In genomic region chr20:49583669-49584417, GRCh38 we compare ENCODE assay signal across 9 cellular contexts. TPM values are rescaled to one million over a fixed set of nuclear protein-coding genes. Genes with fewer than 3 reads are reported as not detected.
DNase-seq lines count a peak whose midpoint lies in the region; ATAC-seq and TF ChIP-seq lines count a peak whose summit lies in the region.
"Had no signal": no experiment of that assay in that cellular context is flagged by ENCODE, and none has a peak within 500 bp of the region (broad histone marks: within the 10 kb centered on the region; RNA-seq: fewer than 3 reads in every experiment).

No MANE protein-coding gene starts in this region.

- no peak overlapping the region for H3K4me3 ChIP-seq in MG63
- no peak overlapping the region for H3K4me3 ChIP-seq in thoracic aorta

- H3K27ac Mint-ChIP-seq in activated T-helper 1 cell treated with anti-CD3 and anti-CD28 coated beads, Interleukin-12 subunit alpha, Interleukin-12 subunit beta, Interleukin-2, Interleukin-4 antibody, amounts not matched to agents 30 ng/mL and 10 ng/mL and 1 ng/mL, durations not matched to agents 14 hours and 24 hours and 36 hours, result peak overlapping the region; percentile 21

- DNase-seq in AG08396 (ENCODE audit: low spot score) (peak; percentile 78), MG63 (peak; percentile 87), inferior parietal cortex (ENCODE audit: extremely low spot score) (peak; percentile 8), thoracic aorta (ENCODE audit: low spot score) (no peak), DMS79 (lab: John Stamatoyannopoulos, UW) (no peak), HEK293T (ENCODE audit: extremely low spot score) (no peak)
- DNase-seq in activated T-helper 1 cell treated with anti-CD3 and anti-CD28 coated beads, Interleukin-12 subunit alpha, Interleukin-12 subunit beta, Interleukin-2, Interleukin-4 antibody, amounts not matched to agents 30 ng/mL and 10 ng/mL and 1 ng/mL, durations not matched to agents 14 hours and 24 hours and 36 hours (ENCODE audit: low spot score), result no peak
- DNase-seq in central memory CD4-positive, alpha-beta T cell, result no peak

- peaks cover 7% of the 10 kb centered on the region for H3K9me3 ChIP-seq in MG63
- H3K9me3 ChIP-seq in thoracic aorta, result peaks cover 3% of the 10 kb centered on the region

- peak; percentile 55 for ATAC-seq in thoracic aorta (ENCODE audit: insufficient number of reproducible peaks, low FRiP score, low read depth)

- peaks cover 4% of the 10 kb centered on the region for H3K27me3 Mint-ChIP-seq in activated T-helper 1 cell treated with anti-CD3 and anti-CD28 coated beads, Interleukin-12 subunit alpha, Interleukin-12 subunit beta, Interleukin-2, Interleukin-4 antibody, amounts not matched to agents 30 ng/mL and 10 ng/mL and 1 ng/mL, durations not matched to agents 14 hours and 24 hours and 36 hours (ENCODE audit: insufficient read depth)

- H3K27me3 ChIP-seq in MG63 (no peaks in the 10 kb centered on the region), thoracic aorta (replicated peaks; ENCODE audit: insufficient read depth) (no peaks in the 10 kb centered on the region)

- POLR2A ChIA-PET in HEK293T (lab: Yijun Ruan, JAX), result no interaction called here

- H3K36me3 Mint-ChIP-seq in activated T-helper 1 cell treated with anti-CD3 and anti-CD28 coated beads, Interleukin-12 subunit alpha, Interleukin-12 subunit beta, Interleukin-2, Interleukin-4 antibody, amounts not matched to agents 30 ng/mL and 10 ng/mL and 1 ng/mL, durations not matched to agents 14 hours and 24 hours and 36 hours (ENCODE audit: low read depth), result peaks cover 21% of the 10 kb centered on the region

- no peak overlapping the region for H3K4me3 Mint-ChIP-seq in activated T-helper 1 cell treated with anti-CD3 and anti-CD28 coated beads, Interleukin-12 subunit alpha, Interleukin-12 subunit beta, Interleukin-2, Interleukin-4 antibody, amounts not matched to agents 30 ng/mL and 10 ng/mL and 1 ng/mL, durations not matched to agents 14 hours and 24 hours and 36 hours

- peaks cover 58% of the 10 kb centered on the region for H3K4me1 Mint-ChIP-seq in activated T-helper 1 cell treated with anti-CD3 and anti-CD28 coated beads, Interleukin-12 subunit alpha, Interleukin-12 subunit beta, Interleukin-2, Interleukin-4 antibody, amounts not matched to agents 30 ng/mL and 10 ng/mL and 1 ng/mL, durations not matched to agents 14 hours and 24 hours and 36 hours (ENCODE audit: low read depth)

- H3K36me3 ChIP-seq in MG63 (no peaks in the 10 kb centered on the region), thoracic aorta (no peaks in the 10 kb centered on the region)

- peak overlapping the region; percentile 91 to 94 for H3K27ac ChIP-seq in thoracic aorta
- H3K27ac ChIP-seq: parathyroid adenoma had no signal

- CTCF ChIA-PET in HEK293T (lab: Yijun Ruan, JAX), result interaction anchor here (1.0 to 1.4 kb wide), 2 partner anchors 25 to 324 kb away, joined by 3 read pairs; no protein-coding TSS in a partner anchor

- intact Hi-C loops in activated T-helper 1 cell treated with anti-CD3 and anti-CD28 coated beads, Interleukin-12 subunit alpha, Interleukin-12 subunit beta, Interleukin-2, Interleukin-4 antibody, amounts not matched to agents 30 ng/mL and 10 ng/mL and 1 ng/mL, durations not matched to agents 14 hours and 24 hours and 36 hours (cut with micrococcal nuclease), result no loop called here

- H3K9me3 Mint-ChIP-seq in activated T-helper 1 cell treated with anti-CD3 and anti-CD28 coated beads, Interleukin-12 subunit alpha, Interleukin-12 subunit beta, Interleukin-2, Interleukin-4 antibody, amounts not matched to agents 30 ng/mL and 10 ng/mL and 1 ng/mL, durations not matched to agents 14 hours and 24 hours and 36 hours, result peaks cover 11% of the 10 kb centered on the region

- peaks cover 58 to 95% of the 10 kb centered on the region in 2 donors for H3K4me1 ChIP-seq in thoracic aorta (ENCODE audit: control insufficient read depth in 1 of 2, low read depth in 2 of 2)
- H3K4me1 ChIP-seq: parathyroid adenoma had no signal

- no peak for TF ChIP-seq CTCF in thoracic aorta (IDR thresholded peaks at IDR 0.05)

TF ChIP-seq in HEK293T, 16 proteins besides CTCF, POLR2A, EP300 and RAD21:
- TF ChIP-seq NFRKB (IDR thresholded peaks at IDR 0.05) (no peak), HDGF (IDR thresholded peaks at IDR 0.05; ENCODE audit: borderline replicate concordance) (no peak), SUZ12 (IDR thresholded peaks at IDR 0.05) (no peak), L3MBTL2 (conservative IDR thresholded peaks at IDR 0.05) (no peak), TARDBP (IDR thresholded peaks at IDR 0.05) (no peak), ARNT (IDR thresholded peaks at IDR 0.05) (no peak), LEF1 (IDR thresholded peaks at IDR 0.05; ENCODE audit: borderline replicate concordance) (no peak), SP1 (IDR thresholded peaks at IDR 0.05) (no peak), ELF4 (IDR thresholded peaks at IDR 0.05) (no peak), CTBP1 (IDR thresholded peaks at IDR 0.05; ENCODE audit: borderline replicate concordance) (no peak), FOXK2 (IDR thresholded peaks at IDR 0.05) (no peak), FOXM1 (IDR thresholded peaks at IDR 0.05; ENCODE audit: borderline replicate concordance) (no peak), BHLHE40 (IDR thresholded peaks at IDR 0.05; ENCODE audit: borderline replicate concordance) (no peak), FOXA1 (IDR thresholded peaks at IDR 0.05) (no peak)
- TF ChIP-seq, protein P1, sequence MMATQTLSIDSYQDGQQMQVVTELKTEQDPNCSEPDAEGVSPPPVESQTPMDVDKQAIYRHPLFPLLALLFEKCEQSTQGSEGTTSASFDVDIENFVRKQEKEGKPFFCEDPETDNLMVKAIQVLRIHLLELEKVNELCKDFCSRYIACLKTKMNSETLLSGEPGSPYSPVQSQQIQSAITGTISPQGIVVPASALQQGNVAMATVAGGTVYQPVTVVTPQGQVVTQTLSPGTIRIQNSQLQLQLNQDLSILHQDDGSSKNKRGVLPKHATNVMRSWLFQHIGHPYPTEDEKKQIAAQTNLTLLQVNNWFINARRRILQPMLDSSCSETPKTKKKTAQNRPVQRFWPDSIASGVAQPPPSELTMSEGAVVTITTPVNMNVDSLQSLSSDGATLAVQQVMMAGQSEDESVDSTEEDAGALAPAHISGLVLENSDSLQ (IDR thresholded peaks at IDR 0.05), result no peak

RNA-seq across cellular contexts. Expression of gene PTGIS, which starts 15.9 kb away (rescaled TPM):
- total RNA-seq in MG63 (2014; rRNA removed; shearing (Covaris generic); ENCODE audit: low replicate concordance), result 4.1 and 6.2 TPM in 2 replicates
- total RNA-seq in activated T-helper 1 cell treated with anti-CD3 and anti-CD28 coated beads, Interleukin-12 subunit alpha, Interleukin-12 subunit beta, Interleukin-2, Interleukin-4 antibody, amounts not matched to agents 30 ng/mL and 10 ng/mL and 1 ng/mL, durations not matched to agents 14 hours and 24 hours and 36 hours, result 40.6 and 43.6 TPM in 2 replicates
- total RNA-seq in thoracic aorta, result 100 to 1,000 TPM; 397 to 465 TPM

Comparison
In these comparisons a context has a peak if more than half of its experiments do, and no peak if none do; other contexts are left out.
1. DNase-seq: peak in AG08396 (single experiment), MG63 (single experiment) and inferior parietal cortex (single experiment); none in activated T-helper 1 cell treated with anti-CD3 and anti-CD28 coated beads, Interleukin-12 subunit alpha, Interleukin-12 subunit beta, Interleukin-2, Interleukin-4 antibody, amounts not matched to agents 30 ng/mL and 10 ng/mL and 1 ng/mL, durations not matched to agents 14 hours and 24 hours and 36 hours (single experiment), thoracic aorta (single experiment), central memory CD4-positive, alpha-beta T cell (single experiment), DMS79 (single experiment) and HEK293T (single experiment).